In genomic region chr19:16588824-16589577, GRCh38 we compare ENCODE assay signal across 9 cellular contexts. TPM values are rescaled to one million over a fixed set of nuclear protein-coding genes. Genes with fewer than 3 reads are reported as not detected.
DNase-seq lines count a peak whose midpoint lies in the region; ATAC-seq, FAIRE-seq and TF ChIP-seq lines count a peak whose summit lies in the region.
"Had no signal": no experiment of that assay in that cellular context is flagged by ENCODE, and none has a peak within 500 bp of the region (broad histone marks: within the 10 kb centered on the region; RNA-seq: fewer than 3 reads in every experiment).

No MANE protein-coding gene starts in this region.

- WGBS in HepG2 (ENCODE audit: low lambda C conversion rate) = 92% methylated on average over 9 of the region's 11 CpGs

- peaks cover 86% of the 10 kb centered on the region for H3K79me2 ChIP-seq in HepG2 (ENCODE audit: insufficient read depth, low read length)

- H3K36me3 ChIP-seq in CD4-positive, alpha-beta memory T cell (ENCODE audit: insufficient read depth, low read length) = no peaks in the 10 kb centered on the region
- H3K36me3 ChIP-seq in Peyer's patch (no peaks in the 10 kb centered on the region), HepG2 (replicated peaks in 1 of 2; ENCODE audit: control insufficient read depth in 1 of 2, insufficient read depth in 2 of 2, low read length in 2 of 2) (0 out of 5 replicates have a peak, but pooled peaks cover 0 to 4% of the 10 kb centered on the region in 2 experiments)

- ATAC-seq in GM21528 (IDR thresholded peaks at IDR 0.05; ENCODE audit: low FRiP score, unreplicated experiment) = peak; percentile 2
- ATAC-seq in memory B cell (ENCODE audit: low read depth) = peak; percentile 2
- no peak for ATAC-seq in HepG2
- ATAC-seq: PC-3 had no signal

- CTCF ChIA-PET in CD4-positive, alpha-beta memory T cell (lab: Charles Lee; ENCODE audit: partially characterized antibody) = no interaction called here
- CTCF ChIA-PET in HepG2 (lab: Yijun Ruan, JAX; ENCODE audit: low intra/inter-chr PET ratio, low total read pairs) = no interaction called here

- no peak for DNase-seq in CD4-positive, alpha-beta memory T cell
- DNase-seq in Peyer's patch (no peak), memory B cell (ENCODE audit: low spot score in 2 of 2) (no peak), NCI-H1436 treated with DMSO at 0.1 percent for 48 hours (lab: John Stamatoyannopoulos, UW) (no peak), HepG2 (ENCODE audit: low spot score) (no peak), kidney glomerular epithelial cell (lab: John Stamatoyannopoulos, UW) (no peak)
- DNase-seq in activated effector memory CD4-positive, alpha-beta T cell treated with Interleukin-2 at 50 U/mL for 16 hours = no peak
- DNase-seq: PC-3 had no signal

- FAIRE-seq in HepG2 (lab: Jason Lieb, UNC) = no peak

- peaks cover 63 to 93% (median 78%) of the 10 kb centered on the region in 4 donors for H3K4me1 Mint-ChIP-seq in CD4-positive, alpha-beta memory T cell
- peaks cover 53% of the 10 kb centered on the region for H3K4me1 Mint-ChIP-seq in memory B cell

- TF ChIP-seq EP300 in HepG2 (IDR thresholded peaks at IDR 0.05; ENCODE audit: low read depth in 2 of 2, low read length in 2 of 2) (no peak), HepG2 (CRISPR knock-in tag; IDR thresholded peaks at IDR 0.05; ENCODE audit: borderline replicate concordance) (no peak)

- peak overlapping the region; percentile 58 for H3K27ac ChIP-seq in CD4-positive, alpha-beta memory T cell (ENCODE audit: low read depth, low read length)
- peak overlapping the region in 3 of 4 donors; percentile 84 to 91 (median 87) for H3K27ac ChIP-seq in Peyer's patch
- H3K27ac ChIP-seq in HepG2 (ENCODE audit: extremely low read length, insufficient read depth, low read length) = no peak overlapping the region

- H3K4me3 Mint-ChIP-seq in CD4-positive, alpha-beta memory T cell = peak overlapping the region in 6 of 8 donors; percentile 80 to 90 (median 86)
- H3K4me3 Mint-ChIP-seq in memory B cell = peak overlapping the region; percentile 93

- peaks cover 92% of the 10 kb centered on the region for H3K4me1 ChIP-seq in CD4-positive, alpha-beta memory T cell (ENCODE audit: insufficient read depth, low read length)
- peaks cover 6 to 69% (median 48%) of the 10 kb centered on the region in 4 donors for H3K4me1 ChIP-seq in Peyer's patch
- peaks cover 11% of the 10 kb centered on the region for H3K4me1 ChIP-seq in HepG2 (ENCODE audit: insufficient read depth, low read length)

- no peak for TF ChIP-seq RAD21 in HepG2 (CRISPR knock-in tag; IDR thresholded peaks at IDR 0.05)

- BruUV-seq in HepG2 (replicated peaks; lab: Mats Ljungman, UMichigan) = no TSS peak

- H3K9me3 ChIP-seq in CD4-positive, alpha-beta memory T cell (ENCODE audit: control insufficient read depth in 1 of 2, low read length in 2 of 2) = no peaks in the 10 kb centered on the region
- H3K9me3 ChIP-seq in Peyer's patch = no peaks in the 10 kb centered on the region
- no peaks in the 10 kb centered on the region for H3K9me3 ChIP-seq in HepG2 (ENCODE audit: low read length)

- H3K36me3 Mint-ChIP-seq in CD4-positive, alpha-beta memory T cell = peaks cover 0 to 2% of the 10 kb centered on the region in 2 donors
- peaks cover 2% of the 10 kb centered on the region for H3K36me3 Mint-ChIP-seq in memory B cell

- TF ChIP-seq POLR2A in Peyer's patch (IDR thresholded peaks at IDR 0.05) (no peak), HepG2 (IDR thresholded peaks at IDR 0.05; ENCODE audit: insufficient read depth in 1 of 2, low read depth in 2 of 2, low read length in 2 of 2) (no peak)

- H3K4me3 ChIP-seq in CD4-positive, alpha-beta memory T cell (ENCODE audit: low read length in 2 of 2) = peak overlapping the region in 1 of 2 donors; percentile 32
- H3K4me3 ChIP-seq in Peyer's patch (peak overlapping the region in 1 of 4 donors; percentile 47), HepG2 (replicated peaks in 1 of 3; ENCODE audit: insufficient read depth in 1 of 3, low read depth in 2 of 3, low read length in 3 of 3) (no peak overlapping the region)

- no peak for TF ChIP-seq CTCF in Peyer's patch (IDR thresholded peaks at IDR 0.05)
- no peak for TF ChIP-seq CTCF in HepG2 (CRISPR knock-in tag; IDR thresholded peaks at IDR 0.05)

- in situ Hi-C loops in HepG2 (cut with HindIII; ENCODE audit: extremely low pct_ligation_motif_present, low pct_unique_long_range_greater_than_20kb) = no loop called here

- H3K9ac ChIP-seq in HepG2 (ENCODE audit: insufficient read depth, low read depth, low read length) = no peak overlapping the region

- intact Hi-C loops in CD4-positive, alpha-beta memory T cell (cut with micrococcal nuclease) = no loop called here
- intact Hi-C loops in HepG2 (cut with micrococcal nuclease; ENCODE audit: unreplicated experiment) = no loop called here

- H3K27me3 ChIP-seq in CD4-positive, alpha-beta memory T cell (ENCODE audit: insufficient read depth, low read length) = no peaks in the 10 kb centered on the region
- no peaks in the 10 kb centered on the region for H3K27me3 ChIP-seq in Peyer's patch
- no peaks in the 10 kb centered on the region for H3K27me3 ChIP-seq in HepG2 (ENCODE audit: control insufficient read depth in 1 of 2, insufficient read depth in 2 of 2, low read length in 2 of 2)

- POLR2A ChIA-PET in CD4-positive, alpha-beta memory T cell (lab: Charles Lee; ENCODE audit: partially characterized antibody) = interaction anchor here (0.6 to 11.2 kb wide), 7 partner anchors 16 to 71 kb away, joined by 3 to 109 read pairs (median 19); partner anchors contain the start of genes MED26, SLC35E1, SMIM7 and TMEM38A
- POLR2A ChIA-PET in HepG2 (lab: Yijun Ruan, JAX) = no interaction called here

- peak overlapping the region; percentile 95 to 99 (median 97) for H3K27ac Mint-ChIP-seq in CD4-positive, alpha-beta memory T cell
- H3K27ac Mint-ChIP-seq in memory B cell = peak overlapping the region; percentile 99

- peaks cover 9% of the 10 kb centered on the region for H4K20me1 ChIP-seq in HepG2 (ENCODE audit: insufficient read depth, low read length)

- H3K27me3 Mint-ChIP-seq in CD4-positive, alpha-beta memory T cell = no peaks in the 10 kb centered on the region
- H3K27me3 Mint-ChIP-seq in memory B cell = no peaks in the 10 kb centered on the region

- H3K4me2 ChIP-seq in HepG2 (ENCODE audit: low read depth, low read length) = no peak overlapping the region

- no peak overlapping the region for H2AFZ ChIP-seq in HepG2 (ENCODE audit: low read length)

- no peaks in the 10 kb centered on the region for H3K9me3 Mint-ChIP-seq in CD4-positive, alpha-beta memory T cell
- no peaks in the 10 kb centered on the region for H3K9me3 Mint-ChIP-seq in memory B cell

RNA-seq across cellular contexts. Expression of gene SLC35E1, which starts 16.8 kb away (rescaled TPM):
- total RNA-seq in CD4-positive, alpha-beta memory T cell = 10 to 100 TPM; 38.8 TPM
- 10 to 100 TPM; 15.3 to 31.8 TPM for polyA plus RNA-seq in CD4-positive, alpha-beta memory T cell
- total RNA-seq in Peyer's patch (10 to 100 TPM; 23.9 to 62.0 (median 41.9) TPM), HepG2 (2016; rRNA removed; fragmentation: Illumina TruSeq; extraction: Trizol) (17.2 and 21.2 TPM in 2 replicates)
- total RNA-seq in HepG2 (2016; cell fraction: cytosol; rRNA removed; fragmentation: Illumina TruSeq; extraction: Trizol; ENCODE audit: low read depth) = 6.0 and 7.6 TPM in 2 replicates
- total RNA-seq in HepG2 (2016; cell fraction: insoluble cytoplasmic fraction; rRNA removed; fragmentation: Illumina TruSeq; extraction: Trizol) = 15.6 and 20.2 TPM in 2 replicates
- total RNA-seq in HepG2 (2016; cell fraction: membrane; rRNA removed; fragmentation: Illumina TruSeq; extraction: Trizol) = 18.9 and 19.7 TPM in 2 replicates
- total RNA-seq in HepG2 (2016; cell fraction: nucleus; rRNA removed; fragmentation: Illumina TruSeq; extraction: Trizol) = 18.5 and 21.4 TPM in 2 replicates
- 46.5 and 48.0 TPM in 2 replicates for polyA plus RNA-seq in HepG2 (2011; rRNA removed)
- polyA plus RNA-seq in HepG2 (2011; cell fraction: cytosol; rRNA removed) = 31.6 and 37.8 TPM in 2 replicates
- polyA plus RNA-seq in HepG2 (2011; cell fraction: nucleus; rRNA removed) = 26.3 and 38.8 TPM in 2 replicates
- 25.6 and 26.5 TPM in 2 replicates for polyA plus RNA-seq in HepG2 (2012)
- polyA plus RNA-seq in HepG2 (2016; cell fraction: cytosol; fragmentation: Illumina TruSeq; extraction: Trizol; ENCODE audit: low read depth) = 5.7 and 6.3 TPM in 2 replicates
- polyA plus RNA-seq in HepG2 (2016; cell fraction: insoluble cytoplasmic fraction; fragmentation: Illumina TruSeq; extraction: Trizol; ENCODE audit: low read depth) = 16.1 and 22.5 TPM in 2 replicates
- polyA plus RNA-seq in HepG2 (2016; cell fraction: membrane; fragmentation: Illumina TruSeq; extraction: Trizol; ENCODE audit: low read depth) = 20.6 and 22.2 TPM in 2 replicates
- 45.9 and 46.6 TPM in 2 replicates for polyA plus RNA-seq in HepG2 (2016; cell fraction: nucleus; fragmentation: Illumina TruSeq; extraction: Trizol; ENCODE audit: insufficient read depth, low read depth)
- polyA minus RNA-seq in HepG2 (2011; rRNA and poly(A)+ RNA removed; ENCODE audit: low replicate concordance) = 181 and 185 TPM in 2 replicates
- polyA minus RNA-seq in HepG2 (2011; cell fraction: cytosol; rRNA and poly(A)+ RNA removed) = 33.0 and 39.5 TPM in 2 replicates
- 24.8 and 31.7 TPM in 2 replicates for polyA minus RNA-seq in HepG2 (2011; cell fraction: nucleus; rRNA and poly(A)+ RNA removed)

RNA-seq across cellular contexts. Expression of gene MED26, which starts 39.0 kb away (rescaled TPM):
- 10 to 100 TPM; 17.8 to 18.6 TPM for total RNA-seq in CD4-positive, alpha-beta memory T cell
- polyA plus RNA-seq in CD4-positive, alpha-beta memory T cell = 1 to 10 TPM; 3.3 to 4.6 TPM
- 10 to 100 TPM in 1 of 4 donors, 1 to 10 TPM in 3; 5.4 to 13.9 (median 8.9) TPM for total RNA-seq in Peyer's patch
- 3.3 and 3.8 TPM in 2 replicates for total RNA-seq in HepG2 (2016; rRNA removed; fragmentation: Illumina TruSeq; extraction: Trizol)
- 0.88 and 1.1 TPM in 2 replicates for total RNA-seq in HepG2 (2016; cell fraction: cytosol; rRNA removed; fragmentation: Illumina TruSeq; extraction: Trizol; ENCODE audit: low read depth)
- total RNA-seq in HepG2 (2016; cell fraction: insoluble cytoplasmic fraction; rRNA removed; fragmentation: Illumina TruSeq; extraction: Trizol) = 2.3 and 2.9 TPM in 2 replicates
- 2.2 and 2.5 TPM in 2 replicates for total RNA-seq in HepG2 (2016; cell fraction: membrane; rRNA removed; fragmentation: Illumina TruSeq; extraction: Trizol)
- total RNA-seq in HepG2 (2016; cell fraction: nucleus; rRNA removed; fragmentation: Illumina TruSeq; extraction: Trizol) = 4.4 and 6.8 TPM in 2 replicates
- 3.3 and 3.5 TPM in 2 replicates for polyA plus RNA-seq in HepG2 (2011; rRNA removed)
- 2.7 and 3.7 TPM in 2 replicates for polyA plus RNA-seq in HepG2 (2011; cell fraction: cytosol; rRNA removed)
- polyA plus RNA-seq in HepG2 (2011; cell fraction: nucleus; rRNA removed) = 4.2 and 6.4 TPM in 2 replicates
- polyA plus RNA-seq in HepG2 (2012) = 3.0 and 3.2 TPM in 2 replicates
- polyA plus RNA-seq in HepG2 (2016; cell fraction: cytosol; fragmentation: Illumina TruSeq; extraction: Trizol; ENCODE audit: low read depth) = 0.35 and 0.40 TPM in 2 replicates
- polyA plus RNA-seq in HepG2 (2016; cell fraction: insoluble cytoplasmic fraction; fragmentation: Illumina TruSeq; extraction: Trizol; ENCODE audit: low read depth) = 3.6 and 5.3 TPM in 2 replicates
- 1.6 and 1.7 TPM in 2 replicates for polyA plus RNA-seq in HepG2 (2016; cell fraction: membrane; fragmentation: Illumina TruSeq; extraction: Trizol; ENCODE audit: low read depth)
- polyA plus RNA-seq in HepG2 (2016; cell fraction: nucleus; fragmentation: Illumina TruSeq; extraction: Trizol; ENCODE audit: insufficient read depth, low read depth) = 6.4 and 8.6 TPM in 2 replicates
- polyA minus RNA-seq in HepG2 (2011; rRNA and poly(A)+ RNA removed; ENCODE audit: low replicate concordance) = 12.3 and 16.1 TPM in 2 replicates
- 4.7 and 5.5 TPM in 2 replicates for polyA minus RNA-seq in HepG2 (2011; cell fraction: cytosol; rRNA and poly(A)+ RNA removed)
- polyA minus RNA-seq in HepG2 (2011; cell fraction: nucleus; rRNA and poly(A)+ RNA removed) = 14.0 and 19.3 TPM in 2 replicates

RNA-seq across cellular contexts. Expression of gene CHERP, which starts 46.8 kb away (rescaled TPM):
- 10 to 100 TPM; 72.9 to 73.5 TPM for total RNA-seq in CD4-positive, alpha-beta memory T cell
- 10 to 100 TPM in 1 of 2 donors, 1 to 10 TPM in 1; 5.3 to 24.6 TPM for polyA plus RNA-seq in CD4-positive, alpha-beta memory T cell
- total RNA-seq in Peyer's patch = 10 to 100 TPM; 11.4 to 26.4 (median 22.4) TPM
- 4.3 and 9.1 TPM in 2 replicates for total RNA-seq in HepG2 (2016; rRNA removed; fragmentation: Illumina TruSeq; extraction: Trizol)
- 3.8 and 4.0 TPM in 2 replicates for total RNA-seq in HepG2 (2016; cell fraction: cytosol; rRNA removed; fragmentation: Illumina TruSeq; extraction: Trizol; ENCODE audit: low read depth)
- 6.0 and 7.4 TPM in 2 replicates for total RNA-seq in HepG2 (2016; cell fraction: insoluble cytoplasmic fraction; rRNA removed; fragmentation: Illumina TruSeq; extraction: Trizol)
- 5.5 and 6.1 TPM in 2 replicates for total RNA-seq in HepG2 (2016; cell fraction: membrane; rRNA removed; fragmentation: Illumina TruSeq; extraction: Trizol)
- total RNA-seq in HepG2 (2016; cell fraction: nucleus; rRNA removed; fragmentation: Illumina TruSeq; extraction: Trizol) = 8.1 and 13.9 TPM in 2 replicates
- polyA plus RNA-seq in HepG2 (2011; rRNA removed) = 5.4 and 5.9 TPM in 2 replicates
- polyA plus RNA-seq in HepG2 (2011; cell fraction: cytosol; rRNA removed) = 2.9 and 3.2 TPM in 2 replicates
- 34.4 and 39.5 TPM in 2 replicates for polyA plus RNA-seq in HepG2 (2011; cell fraction: nucleus; rRNA removed)
- 20.4 and 25.1 TPM in 2 replicates for polyA plus RNA-seq in HepG2 (2012)
- polyA plus RNA-seq in HepG2 (2016; cell fraction: cytosol; fragmentation: Illumina TruSeq; extraction: Trizol; ENCODE audit: low read depth) = 2.1 and 2.2 TPM in 2 replicates
- 19.7 and 26.9 TPM in 2 replicates for polyA plus RNA-seq in HepG2 (2016; cell fraction: insoluble cytoplasmic fraction; fragmentation: Illumina TruSeq; extraction: Trizol; ENCODE audit: low read depth)
- polyA plus RNA-seq in HepG2 (2016; cell fraction: membrane; fragmentation: Illumina TruSeq; extraction: Trizol; ENCODE audit: low read depth) = 4.9 and 6.0 TPM in 2 replicates
- 54.8 and 59.8 TPM in 2 replicates for polyA plus RNA-seq in HepG2 (2016; cell fraction: nucleus; fragmentation: Illumina TruSeq; extraction: Trizol; ENCODE audit: insufficient read depth, low read depth)
- polyA minus RNA-seq in HepG2 (2011; rRNA and poly(A)+ RNA removed; ENCODE audit: low replicate concordance) = 10.1 and 16.3 TPM in 2 replicates
- 7.1 and 9.3 TPM in 2 replicates for polyA minus RNA-seq in HepG2 (2011; cell fraction: cytosol; rRNA and poly(A)+ RNA removed)
- 18.4 and 19.8 TPM in 2 replicates for polyA minus RNA-seq in HepG2 (2011; cell fraction: nucleus; rRNA and poly(A)+ RNA removed)
